In genomic region chr1:58858344-58858673, GRCh38 we compare ENCODE assay signal across 8 cellular contexts.
DNase-seq lines count a peak whose midpoint lies in the region; ATAC-seq, FAIRE-seq and TF ChIP-seq lines count a peak whose summit lies in the region.

No MANE protein-coding gene starts in this region.

- TF ChIP-seq CTCF in pancreas (IDR thresholded peaks at IDR 0.05): no peak

- H3K4me1 Mint-ChIP-seq in activated T-helper 2 cell treated with anti-CD3 and anti-CD28 coated beads, Interferon-gamma antibody, Interleukin-2, Interleukin-4, amounts not matched to agents 10 μg/mL and 5 μg/mL and 100 μg/mL, durations not matched to agents 14 hours and 24 hours and 36 hours (ENCODE audit: low read depth): peaks cover 31% of the 10 kb centered on the region

- ATAC-seq in GM19467 (IDR thresholded peaks at IDR 0.05; ENCODE audit: unreplicated experiment): peak; percentile 26
- ATAC-seq in HG03175 (IDR thresholded peaks at IDR 0.05; ENCODE audit: unreplicated experiment): peak; percentile 40
- peak; percentile 25 to 68 (median 62) for ATAC-seq in pancreas

- peaks cover 1% of the 10 kb centered on the region for H3K27me3 Mint-ChIP-seq in activated T-helper 2 cell treated with anti-CD3 and anti-CD28 coated beads, Interferon-gamma antibody, Interleukin-2, Interleukin-4, amounts not matched to agents 10 μg/mL and 5 μg/mL and 100 μg/mL, durations not matched to agents 14 hours and 24 hours and 36 hours (ENCODE audit: low read depth)

- H3K36me3 ChIP-seq in pancreas: no peaks in the 10 kb centered on the region

- peak overlapping the region; percentile 83 for H3K27ac Mint-ChIP-seq in activated T-helper 2 cell treated with anti-CD3 and anti-CD28 coated beads, Interferon-gamma antibody, Interleukin-2, Interleukin-4, amounts not matched to agents 10 μg/mL and 5 μg/mL and 100 μg/mL, durations not matched to agents 14 hours and 24 hours and 36 hours

- no peaks in the 10 kb centered on the region for H3K9me3 Mint-ChIP-seq in activated T-helper 2 cell treated with anti-CD3 and anti-CD28 coated beads, Interferon-gamma antibody, Interleukin-2, Interleukin-4, amounts not matched to agents 10 μg/mL and 5 μg/mL and 100 μg/mL, durations not matched to agents 14 hours and 24 hours and 36 hours

- WGBS in pancreas, 2 donors: 34 to 39% methylated on average over 2 of the region's 2 CpGs

- H3K4me1 ChIP-seq in pancreas: peaks cover 0 to 30% (median 26%) of the 10 kb centered on the region in 3 donors

- H3K4me3 ChIP-seq in pancreas: no peak overlapping the region

- H3K9me3 ChIP-seq in pancreas: no peaks in the 10 kb centered on the region

- H3K36me3 Mint-ChIP-seq in activated T-helper 2 cell treated with anti-CD3 and anti-CD28 coated beads, Interferon-gamma antibody, Interleukin-2, Interleukin-4, amounts not matched to agents 10 μg/mL and 5 μg/mL and 100 μg/mL, durations not matched to agents 14 hours and 24 hours and 36 hours (ENCODE audit: low read depth): no peaks in the 10 kb centered on the region

- intact Hi-C loops in activated T-helper 2 cell treated with anti-CD3 and anti-CD28 coated beads, Interferon-gamma antibody, Interleukin-2, Interleukin-4, amounts not matched to agents 10 μg/mL and 5 μg/mL and 100 μg/mL, durations not matched to agents 14 hours and 24 hours and 36 hours (cut with micrococcal nuclease): loop anchor here (5.0 kb wide), 3 partner anchors 41 to 189 kb away; partner anchors contain the start of gene JUN
- intact Hi-C loops in pancreas (cut with DNase I): no loop called here

- DNase-seq in activated T-helper 2 cell treated with anti-CD3 and anti-CD28 coated beads, Interferon-gamma antibody, Interleukin-2, Interleukin-4, amounts not matched to agents 10 μg/mL and 5 μg/mL and 100 μg/mL, durations not matched to agents 14 hours and 24 hours and 36 hours (ENCODE audit: low spot score): peak; percentile 17
- DNase-seq in pancreas: no peak
- no peak for DNase-seq in stimulated activated CD8-positive, alpha-beta memory T cell treated with anti-CD3 and anti-CD28 coated beads, Interleukin-4, amount 100 ng/mL, for 48 hours
- no peak for DNase-seq in NCI-H2227 treated with DMSO at 0.1 percent for 48 hours (lab: John Stamatoyannopoulos, UW)
- DNase-seq in NCI-H524 (lab: John Stamatoyannopoulos, UW): no peak
- no peak for DNase-seq in RCC 7860 (ENCODE audit: low spot score)

- FAIRE-seq in pancreas (lab: Jason Lieb, UNC) (no peak), RCC 7860 (lab: Jason Lieb, UNC) (no peak)

- no peaks in the 10 kb centered on the region for H3K27me3 ChIP-seq in pancreas

- peak overlapping the region in 2 of 4 donors; percentile 42 to 60 for H3K27ac ChIP-seq in pancreas

- H3K4me3 Mint-ChIP-seq in activated T-helper 2 cell treated with anti-CD3 and anti-CD28 coated beads, Interferon-gamma antibody, Interleukin-2, Interleukin-4, amounts not matched to agents 10 μg/mL and 5 μg/mL and 100 μg/mL, durations not matched to agents 14 hours and 24 hours and 36 hours (ENCODE audit: low read depth): no peak overlapping the region
